In genomic region chr7:82592416-82592815, GRCh38 we compare ENCODE assay signal across 1 cellular context.
TF ChIP-seq lines count a peak whose summit lies in the region.

No MANE protein-coding gene starts in this region.

TF ChIP-seq in IMR-90, 13 proteins besides CTCF, POLR2A, EP300 and RAD21:
- TF ChIP-seq FOS (IDR thresholded peaks at IDR 0.05; ENCODE audit: low read depth, low read length): no peak
- no peak for TF ChIP-seq CHD1 (IDR thresholded peaks at IDR 0.05; ENCODE audit: low read depth, low read length)
- no peak for TF ChIP-seq MAFK (IDR thresholded peaks at IDR 0.05; ENCODE audit: low read depth, low read length)
- no peak for TF ChIP-seq BHLHE40 (IDR thresholded peaks at IDR 0.05; ENCODE audit: low read depth, low read length)
- TF ChIP-seq RFX5 (IDR thresholded peaks at IDR 0.05; ENCODE audit: low read depth, low read length): no peak
- no peak for TF ChIP-seq USF2 (IDR thresholded peaks at IDR 0.05; ENCODE audit: low read depth, low read length)
- no peak for TF ChIP-seq ELK1 (IDR thresholded peaks at IDR 0.05; ENCODE audit: borderline replicate concordance, low read depth, low read length)
- TF ChIP-seq SMC3 (IDR thresholded peaks at IDR 0.05; ENCODE audit: low read depth, low read length): no peak
- TF ChIP-seq RCOR1 (IDR thresholded peaks at IDR 0.05; ENCODE audit: insufficient replicate concordance, low read length): no peak
- no peak for TF ChIP-seq NFE2L2 (IDR thresholded peaks at IDR 0.05; ENCODE audit: low read depth, low read length)
- no peak for TF ChIP-seq MXI1 (IDR thresholded peaks at IDR 0.05; ENCODE audit: borderline replicate concordance, low read depth, low read length)
- TF ChIP-seq MAZ (IDR thresholded peaks at IDR 0.05; ENCODE audit: borderline replicate concordance, low read depth, low read length): no peak
- TF ChIP-seq CEBPB (IDR thresholded peaks at IDR 0.05; ENCODE audit: low read depth, low read length): no peak
